ENCODE assay signal across 1 cellular context in genomic region chr7:86643478-86644281, GRCh38.
TF ChIP-seq lines count a peak whose summit lies in the region.

Gene GRM3, plus strand, starts transcription at chr7:86643909. Its CDS starts 121,237 bp downstream, at chr7:86765146.

TF ChIP-seq in WTC11, 78 proteins besides CTCF, POLR2A, EP300 and RAD21 (continued from another document):
- TF ChIP-seq ZSCAN18 (CRISPR knock-in tag; IDR thresholded peaks at IDR 0.05), result no peak
- TF ChIP-seq ARID4B (CRISPR knock-in tag; IDR thresholded peaks at IDR 0.05; ENCODE audit: borderline replicate concordance), result peak; percentile 54; the same call in 1 of the 2 replicates
- TF ChIP-seq JUN (CRISPR knock-in tag; IDR thresholded peaks at IDR 0.05), result no peak
- TF ChIP-seq MYBL2 (CRISPR knock-in tag; IDR thresholded peaks at IDR 0.05), result no peak
- TF ChIP-seq ZNF671 (CRISPR knock-in tag; IDR thresholded peaks at IDR 0.05), result no peak
- TF ChIP-seq SMAD3 (CRISPR knock-in tag; IDR thresholded peaks at IDR 0.05; ENCODE audit: borderline replicate concordance), result no peak
- no peak for TF ChIP-seq AR (CRISPR knock-in tag; IDR thresholded peaks at IDR 0.05)
- peak; percentile 13; the same call in 1 of the 2 replicates for TF ChIP-seq USF1 (CRISPR knock-in tag; IDR thresholded peaks at IDR 0.05)
- TF ChIP-seq MAX (CRISPR knock-in tag; IDR thresholded peaks at IDR 0.05), result peak; percentile 60; the same call in 1 of the 2 replicates
